In the genomic region with DNA sequence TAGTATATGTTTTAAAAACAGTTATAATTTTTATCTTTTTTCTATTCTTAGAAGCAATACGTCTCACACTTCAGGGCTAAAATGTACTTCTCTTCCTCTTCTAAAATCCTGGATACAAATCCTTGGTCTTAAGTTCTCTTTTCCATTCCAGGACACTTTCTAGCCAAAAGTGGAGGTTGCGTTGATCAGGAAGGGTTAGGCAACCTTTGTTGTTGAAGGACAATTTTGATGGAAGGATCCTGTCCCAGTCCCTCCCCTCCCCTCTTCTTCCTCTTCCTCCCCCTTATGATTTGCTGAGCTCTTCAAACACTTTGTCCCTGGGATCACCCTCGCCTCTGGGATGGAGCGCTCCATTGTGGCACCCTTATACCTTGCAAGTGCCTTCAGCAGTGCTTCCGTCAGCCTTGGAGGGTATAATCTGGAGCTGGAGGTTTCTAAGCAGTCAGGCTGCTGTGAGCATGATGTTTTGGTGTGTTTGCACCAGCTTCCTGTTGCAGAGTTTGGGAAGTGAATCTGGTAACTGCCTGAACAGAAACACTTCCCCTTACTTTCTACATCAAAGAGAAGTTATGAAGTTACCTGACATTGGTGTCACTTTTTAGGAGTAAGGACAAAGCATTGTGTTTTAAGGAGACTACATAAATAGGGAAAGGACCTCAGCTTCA, we compare ENCODE assay signal across 9 cellular contexts.
DNase-seq lines count a peak whose midpoint lies in the region; ATAC-seq and TF ChIP-seq lines count a peak whose summit lies in the region.
"Had no signal": no experiment of that assay in that cellular context is flagged by ENCODE, and none has a peak within 500 bp of the region (broad histone marks: within the 10 kb centered on the region; RNA-seq: fewer than 3 reads in every experiment).

No MANE protein-coding gene starts in this region.

- H3K36me3 Mint-ChIP-seq in activated naive CD8-positive, alpha-beta T cell = no peaks in the 10 kb centered on the region

- H3K4me1 Mint-ChIP-seq in activated naive CD8-positive, alpha-beta T cell (ENCODE audit: low read depth) = peaks cover 60% of the 10 kb centered on the region

- intact Hi-C loops in stomach (cut with DNase I; ENCODE audit: low total_unique reads) (no loop called here), prostate gland (cut with DNase I) (no loop called here)

- H3K9me3 ChIP-seq in neutrophil (no peaks in the 10 kb centered on the region), stomach (no peaks in the 10 kb centered on the region), prostate gland (no peaks in the 10 kb centered on the region)

- TF ChIP-seq CTCF in GM12865 (IDR thresholded peaks at IDR 0.05; ENCODE audit: insufficient read depth, low read depth, low read length, missing control alignments) (no peak), neutrophil (IDR thresholded peaks at IDR 0.05) (no peak), stomach (IDR thresholded peaks at IDR 0.05) (no peak), prostate gland (IDR thresholded peaks at IDR 0.05) (no peak)

- H3K27me3 Mint-ChIP-seq in activated naive CD8-positive, alpha-beta T cell = no peaks in the 10 kb centered on the region

- H3K27me3 ChIP-seq in neutrophil = no peaks in the 10 kb centered on the region
- no peaks in the 10 kb centered on the region for H3K27me3 ChIP-seq in stomach
- no peaks in the 10 kb centered on the region for H3K27me3 ChIP-seq in prostate gland (replicated peaks; ENCODE audit: insufficient read depth)

- ATAC-seq in HG03565 (IDR thresholded peaks at IDR 0.05; ENCODE audit: unreplicated experiment) (peak; percentile 47), HG02840 (IDR thresholded peaks at IDR 0.05; ENCODE audit: low FRiP score, unreplicated experiment) (no peak)

- no peak for TF ChIP-seq EP300 in stomach (IDR thresholded peaks at IDR 0.05)

- 61 to 82% (median 79%) methylated on average over 5 of the region's 5 CpGs for WGBS in stomach, 5 donors
- WGBS in prostate gland = 78% methylated on average over 5 of the region's 5 CpGs

- no peaks in the 10 kb centered on the region for H3K36me3 ChIP-seq in neutrophil
- no peaks in the 10 kb centered on the region for H3K36me3 ChIP-seq in stomach
- no peaks in the 10 kb centered on the region for H3K36me3 ChIP-seq in prostate gland

- H3K27ac Mint-ChIP-seq in activated naive CD8-positive, alpha-beta T cell = peak overlapping the region; percentile 94

- TF ChIP-seq POLR2A in stomach (IDR thresholded peaks at IDR 0.05) (no peak), prostate gland (IDR thresholded peaks at IDR 0.05) (no peak)

- DNase-seq in GM12865 (ENCODE audit: low read depth) = peak; percentile 24
- DNase-seq in stomach = no peak
- DNase-seq in OCI-M2 (lab: John Stamatoyannopoulos, UW; ENCODE audit: unreplicated experiment) = no peak
- no peak for DNase-seq in prostate gland (ENCODE audit: low spot score)
- DNase-seq: NCI-H69 had no signal

- H3K4me3 Mint-ChIP-seq in activated naive CD8-positive, alpha-beta T cell = peak overlapping the region; percentile 68

- H3K4me3 ChIP-seq in GM12865 (ENCODE audit: low read depth, low read length) (no peak overlapping the region), neutrophil (ENCODE audit: low read depth in 1 of 2, low read length in 1 of 2) (peak overlapping the region; percentile 35 to 57), stomach (no peak overlapping the region), prostate gland (no peak overlapping the region)

- peaks cover 59 to 69% of the 10 kb centered on the region in 2 experiments for H3K4me1 ChIP-seq in neutrophil (ENCODE audit: control insufficient read depth in 1 of 2, insufficient read depth in 1 of 2, low read depth in 1 of 2, low read length in 1 of 2)
- H3K4me1 ChIP-seq in stomach = peaks cover 26 to 67% (median 47%) of the 10 kb centered on the region in 4 donors
- H3K4me1 ChIP-seq in prostate gland (replicated peaks) = no peaks in the 10 kb centered on the region

- H3K9me3 Mint-ChIP-seq in activated naive CD8-positive, alpha-beta T cell (ENCODE audit: low read depth) = no peaks in the 10 kb centered on the region

- H3K27ac ChIP-seq in neutrophil = peak overlapping the region; percentile 81
- peak overlapping the region in 2 of 5 donors; percentile 28 to 61 for H3K27ac ChIP-seq in stomach
- H3K27ac ChIP-seq in prostate gland = no peak overlapping the region

Comparison
In these comparisons a context has a peak if more than half of its experiments do, and no peak if none do; other contexts are left out.
1. H3K4me3 ChIP-seq: peak in neutrophil (2 of 2); none in GM12865 (single experiment), stomach (0 of 4) and prostate gland (0 of 2).